Comparison of ENCODE assay signal across 28 cellular contexts in genomic region chr1:204712718-204713430, GRCh38. TPM values are rescaled to one million over a fixed set of nuclear protein-coding genes. Genes with fewer than 3 reads are reported as not detected.
DNase-seq lines count a peak whose midpoint lies in the region; ATAC-seq, FAIRE-seq and TF ChIP-seq lines count a peak whose summit lies in the region.
"Had no signal": no experiment of that assay in that cellular context is flagged by ENCODE, and none has a peak within 500 bp of the region (broad histone marks: within the 10 kb centered on the region; RNA-seq: fewer than 3 reads in every experiment).

No MANE protein-coding gene starts in this region.

- no TSS peak for BruUV-seq in GM12878 (replicated peaks; lab: Mats Ljungman, UMichigan)

- H3K79me2 ChIP-seq in GM23338 (replicated peaks; ENCODE audit: insufficient read depth) = no peaks in the 10 kb centered on the region
- no peaks in the 10 kb centered on the region for H3K79me2 ChIP-seq in GM12878 (ENCODE audit: control insufficient read depth, insufficient read depth, low read length)
- peaks cover 2% of the 10 kb centered on the region for H3K79me2 ChIP-seq in mesendoderm (ENCODE audit: control insufficient read depth, insufficient read depth, low read length)

- TF ChIP-seq EP300 in GM12878 (IDR thresholded peaks at IDR 0.05; ENCODE audit: borderline replicate concordance in 1 of 2, control insufficient read depth in 1 of 2, low read depth in 2 of 2, low read length in 2 of 2) (no peak), tibial nerve (IDR thresholded peaks at IDR 0.05) (no peak)

- H3K36me3 ChIP-seq in GM23338 (ENCODE audit: insufficient read depth) = no peaks in the 10 kb centered on the region
- H3K36me3 ChIP-seq in GM12878 (ENCODE audit: control insufficient read depth in 2 of 2, insufficient read depth in 2 of 2, low read length in 1 of 2) = no peaks in the 10 kb centered on the region
- no peaks in the 10 kb centered on the region for H3K36me3 ChIP-seq in mesendoderm (ENCODE audit: control insufficient read depth, insufficient read depth, low read length)
- no peaks in the 10 kb centered on the region for H3K36me3 ChIP-seq in tibial nerve
- H3K36me3 ChIP-seq: gastroesophageal sphincter, prostate gland, right lobe of liver, SJCRH30, tibial artery had no signal

- H3K9me2 ChIP-seq in GM23338 (ENCODE audit: insufficient read depth) = no peaks in the 10 kb centered on the region

- peaks cover 79% of the 10 kb centered on the region for H3K27me3 ChIP-seq in GM23338 (ENCODE audit: insufficient read depth)
- no peaks in the 10 kb centered on the region for H3K27me3 ChIP-seq in GM12878 (replicated peaks in 1 of 2; ENCODE audit: control insufficient read depth in 2 of 2, insufficient read depth in 2 of 2, low read length in 1 of 2)
- H3K27me3 ChIP-seq in mesendoderm (ENCODE audit: insufficient read depth, low read length, poor library complexity) = no peaks in the 10 kb centered on the region
- H3K27me3 ChIP-seq in tibial nerve = peaks cover 0 to 66% of the 10 kb centered on the region in 2 donors
- H3K27me3 ChIP-seq: right lobe of liver, SJCRH30 had no signal

- H4K8ac ChIP-seq in mesendoderm (ENCODE audit: low read depth, low read length) = no peak overlapping the region

- peak overlapping the region; percentile 92 for H2AK5ac ChIP-seq in mesendoderm (ENCODE audit: low read length)

- H3K4me1 ChIP-seq in GM23338 (ENCODE audit: insufficient read depth) (peaks cover 65% of the 10 kb centered on the region), GM12878 (ENCODE audit: control insufficient read depth, insufficient read depth, low read length) (peaks cover 10% of the 10 kb centered on the region), mesendoderm (ENCODE audit: control insufficient read depth, low read depth, low read length) (peaks cover 46% of the 10 kb centered on the region), tibial nerve (no peaks in the 10 kb centered on the region)
- H3K4me1 ChIP-seq: prostate gland, tibial artery had no signal

- intact Hi-C loops in GM12878 (cut with micrococcal nuclease; ENCODE audit: unreplicated experiment) = loop anchor here (5.0 kb wide), 1 partner anchor 94 kb away; no protein-coding TSS in a partner anchor

- peaks cover 76% of the 10 kb centered on the region for H3K4me1 Mint-ChIP-seq in GM23338
- H3K4me1 Mint-ChIP-seq: immature natural killer cell had no signal

- no peak overlapping the region for H3K27ac ChIP-seq in GM23338 (ENCODE audit: low read depth)
- no peak overlapping the region for H3K27ac ChIP-seq in GM12878 (ENCODE audit: control insufficient read depth, insufficient read depth)
- H3K27ac ChIP-seq in mesendoderm (ENCODE audit: low read depth, low read length) = no peak overlapping the region
- no peak overlapping the region for H3K27ac ChIP-seq in tibial nerve
- H3K27ac ChIP-seq: gastroesophageal sphincter, prostate gland, right lobe of liver, SJCRH30, tibial artery had no signal

- H3K23ac ChIP-seq in mesendoderm (ENCODE audit: low read length) = no peak overlapping the region

- H3K4me3 ChIP-seq in GM23338 = no peak overlapping the region
- H3K4me3 ChIP-seq in GM12878 = no peak overlapping the region
- no peak overlapping the region for H3K4me3 ChIP-seq in mesendoderm (ENCODE audit: low read length)
- no peak overlapping the region for H3K4me3 ChIP-seq in tibial nerve
- H3K4me3 ChIP-seq: gastroesophageal sphincter, prostate gland, right lobe of liver, tibial artery had no signal

- H2BK5ac ChIP-seq in mesendoderm (ENCODE audit: low read length) = peak overlapping the region; percentile 25

- POLR2A ChIA-PET in GM12878 (lab: Charles Lee) = no interaction called here

- CTCF ChIA-PET in GM12878 (lab: Yijun Ruan, JAX) = interaction anchor here (0.6 to 4.5 kb wide), 8 partner anchors 12 to 147 kb away, joined by 3 to 44 read pairs (median 6); no protein-coding TSS in a partner anchor

- no peak overlapping the region for H2BK15ac ChIP-seq in mesendoderm (replicated peaks; ENCODE audit: low read depth)

- H3K4ac ChIP-seq in mesendoderm (ENCODE audit: low read depth, low read length) = no peak overlapping the region

- H3K27me3 Mint-ChIP-seq in GM23338 (ENCODE audit: insufficient read depth, low read depth, poor library complexity) = peaks cover 86% of the 10 kb centered on the region

- TF ChIP-seq CTCF in GM23338 (conservative IDR thresholded peaks at IDR 0.05; ENCODE audit: low read depth in 2 of 2) (no peak), GM12878 (IDR thresholded peaks at IDR 0.05 in 2 of 3, conservative IDR thresholded peaks at IDR 0.05 in 1 of 3; ENCODE audit: control insufficient read depth in 2 of 3, extremely low read depth in 1 of 3, insufficient read depth in 1 of 3, low read depth in 3 of 3, low read length in 3 of 3) (no peak), tibial nerve (IDR thresholded peaks at IDR 0.05) (no peak)

- H2AFZ ChIP-seq in GM23338 (no peak overlapping the region), GM12878 (ENCODE audit: control insufficient read depth, low read depth, low read length) (no peak overlapping the region)

- H3K4me2 ChIP-seq in GM23338 (0 out of 2 replicates have a peak overlapping the region, but pooled peaks have one; percentile 63), GM12878 (ENCODE audit: control insufficient read depth, insufficient read depth) (0 out of 2 replicates have a peak overlapping the region, but pooled peaks have one; percentile 22), mesendoderm (ENCODE audit: low read length) (no peak overlapping the region)

- H3K9ac ChIP-seq in GM12878 (ENCODE audit: control insufficient read depth, insufficient read depth, low read length) = no peak overlapping the region
- H3K9ac ChIP-seq in mesendoderm (ENCODE audit: low read length) = no peak overlapping the region

- H2BK120ac ChIP-seq in mesendoderm (ENCODE audit: low read depth, low read length) = no peak overlapping the region

- H3K56ac ChIP-seq in mesendoderm (ENCODE audit: low read length) = peak overlapping the region; percentile 8

- no peaks in the 10 kb centered on the region for H3K9me3 ChIP-seq in GM12878 (replicated peaks; ENCODE audit: control insufficient read depth, insufficient read depth, low read length)
- no peaks in the 10 kb centered on the region for H3K9me3 ChIP-seq in tibial nerve
- H3K9me3 ChIP-seq: gastroesophageal sphincter, prostate gland, right lobe of liver, SJCRH30, tibial artery had no signal

- no peak for DNase-seq in GM23338 (ENCODE audit: low spot score)
- no peak for DNase-seq in GM12878 (ENCODE audit: low read depth, low spot score)
- DNase-seq in mesendoderm = no peak
- DNase-seq in DMS153 treated with DMSO at 0.1 percent for 48 hours (lab: John Stamatoyannopoulos, UW; ENCODE audit: unreplicated experiment) = no peak
- no peak for DNase-seq in tibial nerve (ENCODE audit: low spot score in 2 of 2)
- no peak for DNase-seq in occipital lobe (lab: John Stamatoyannopoulos, UW)
- DNase-seq: activated CD4-positive, alpha-beta T cell treated with anti-CD3 and anti-CD28 coated beads, Interleukin-2, amount 10 ng/mL, durations not matched to agents 24 days and 14 days; activated CD8-positive, alpha-beta memory T cell treated with anti-CD3 and anti-CD28 coated beads for 24 hours; activated T-cell treated with anti-CD3 and anti-CD28 coated beads for 4 hours; CD4-positive, CD25-positive, alpha-beta regulatory T cell; effector CD8-positive, alpha-beta T cell; EL; H9; immature natural killer cell; Kasumi-1; NCI-H1417 treated with DMSO at 0.1 percent for 48 hours; stimulated activated CD4-positive, alpha-beta T cell treated with anti-CD3 and anti-CD28 coated beads, Interleukin-2, amount 100 ng/mL, for 48 hours; SW 1271; T-helper 9 cell; tibial artery had no signal

- SMC1A ChIA-PET in GM12878 (lab: Charles Lee; ENCODE audit: uncharacterized antibody, unreplicated experiment) = interaction anchor here (1.9 to 6.2 kb wide), 4 partner anchors 12 to 147 kb away, joined by 7 to 31 read pairs (median 17); no protein-coding TSS in a partner anchor

- TF ChIP-seq POLR2A in GM12878 (IDR thresholded peaks at IDR 0.05; ENCODE audit: low read depth, low read length) (no peak), tibial nerve (IDR thresholded peaks at IDR 0.05) (no peak)

- no peak overlapping the region; the same call in 2 of the 3 replicates for H3K4me3 Mint-ChIP-seq in GM23338
- H3K4me3 Mint-ChIP-seq: activated CD4-positive, alpha-beta T cell treated with anti-CD3 and anti-CD28 coated beads, Interleukin-2, amount 10 ng/mL, durations not matched to agents 24 days and 14 days; activated naive CD8-positive, alpha-beta T cell; CD4-positive, CD25-positive, alpha-beta regulatory T cell; immature natural killer cell had no signal

- no peak overlapping the region for H3K18ac ChIP-seq in mesendoderm (ENCODE audit: low read length)

- RAD21 ChIA-PET in GM12878 (lab: Charles Lee; ENCODE audit: unreplicated experiment) = interaction anchor here (0.6 to 3.7 kb wide), 3 partner anchors 51 to 231 kb away, joined by 3 to 23 read pairs (median 3); no protein-coding TSS in a partner anchor

- H3K36me3 Mint-ChIP-seq in GM23338 (ENCODE audit: low read depth) = no peaks in the 10 kb centered on the region; the same call in 2 of the 3 replicates
- H3K36me3 Mint-ChIP-seq: activated naive CD8-positive, alpha-beta T cell; CD4-positive, CD25-positive, alpha-beta regulatory T cell; immature natural killer cell had no signal

- 0 out of 2 replicates have a peak, but pooled peaks cover 6% of the 10 kb centered on the region for H4K20me1 ChIP-seq in GM23338 (replicated peaks; ENCODE audit: insufficient read depth)
- no peaks in the 10 kb centered on the region; the same call in 1 of the 2 replicates for H4K20me1 ChIP-seq in GM12878 (ENCODE audit: control insufficient read depth, insufficient read depth)

- H3K79me1 ChIP-seq in mesendoderm (ENCODE audit: low read length) = no peaks in the 10 kb centered on the region

- no peak overlapping the region for H3K27ac Mint-ChIP-seq in GM23338
- H3K27ac Mint-ChIP-seq: activated CD4-positive, alpha-beta T cell treated with anti-CD3 and anti-CD28 coated beads, Interleukin-2, amount 10 ng/mL, durations not matched to agents 24 days and 14 days; activated naive CD8-positive, alpha-beta T cell; CD4-positive, CD25-positive, alpha-beta regulatory T cell; H9; immature natural killer cell had no signal

- peaks cover 39% of the 10 kb centered on the region for H3F3A ChIP-seq in GM23338 (replicated peaks; ENCODE audit: low read depth)

- no peak overlapping the region for H4K5ac ChIP-seq in mesendoderm (ENCODE audit: low read length)

- in situ Hi-C loops in GM12878 (cut with MboI) = no loop called here

- FAIRE-seq in GM12878 (lab: Jason Lieb, UNC) = no peak
- FAIRE-seq: bronchial epithelial cell, colon had no signal

- no peak for TF ChIP-seq RAD21 in GM12878 (IDR thresholded peaks at IDR 0.05; ENCODE audit: insufficient read depth, low read depth, low read length)

- 55% methylated on average over 4 of the region's 4 CpGs for WGBS in GM12878 (ENCODE audit: insufficient coverage, insufficient replicate concordance, low lambda C conversion rate, missing lambda C conversion rate)
- WGBS in mesendoderm (ENCODE audit: extremely low coverage, insufficient coverage, low lambda C conversion rate) = no CpG with 5 or more reads among the region's 4 CpGs
- 82 to 84% methylated on average over 4 of the region's 4 CpGs for WGBS in tibial nerve, 2 donors

- no peaks in the 10 kb centered on the region for H3K9me3 Mint-ChIP-seq in GM23338
- H3K9me3 Mint-ChIP-seq: activated CD4-positive, alpha-beta T cell treated with anti-CD3 and anti-CD28 coated beads, Interleukin-2, amount 10 ng/mL, durations not matched to agents 24 days and 14 days; CD4-positive, CD25-positive, alpha-beta regulatory T cell; immature natural killer cell had no signal

- ATAC-seq in GM23338 = no peak
- no peak for ATAC-seq in GM12878
- no peak for ATAC-seq in HG03457 (IDR thresholded peaks at IDR 0.05; ENCODE audit: unreplicated experiment)
- ATAC-seq: gastroesophageal sphincter had no signal

RNA-seq across cellular contexts. Expression of gene LRRN2, which starts 27.3 kb away (rescaled TPM):
- 2.0 and 2.6 TPM in 2 replicates for total RNA-seq in GM23338 (2014; rRNA removed; shearing (Covaris generic))
- 0.74 and 0.78 TPM in 2 replicates for polyA plus RNA-seq in GM23338 (2016; fragmentation: Nextera tagmentation; extraction: Ambion mirVana)
- not detected in 2 replicates for total RNA-seq in GM12878 (2013; cell fraction: nucleolus; rRNA removed)
- total RNA-seq in GM12878 (2014; rRNA removed) = not detected in 2 replicates
- not detected in 2 replicates for total RNA-seq in GM12878 (2014; rRNA removed; fragmentation: Illumina TruSeq; extraction: Trizol)
- total RNA-seq in GM12878 (2021) = 0.05 TPM in 1 of 2 replicates, not detected in the other
- 0.13 TPM for polyA plus RNA-seq in GM12878 (2011; ENCODE audit: low read depth)
- not detected in 2 replicates for polyA plus RNA-seq in GM12878 (2011; rRNA removed)
- not detected in 2 replicates for polyA plus RNA-seq in GM12878 (2011; cell fraction: cytosol; rRNA removed)
- polyA plus RNA-seq in GM12878 (2011; cell fraction: nucleus; rRNA removed) = not detected in 2 replicates
- 0.13 and 0.27 TPM in 2 replicates for polyA plus RNA-seq in GM12878 (2012)
- not detected in 2 replicates for polyA plus RNA-seq in GM12878 (2014; fragmentation: Illumina TruSeq; extraction: Trizol)
- polyA plus RNA-seq in GM12878 (2014; fragmentation: Nextera tagmentation; extraction: Ambion mirVana) = not detected
- polyA plus RNA-seq in GM12878 (2014; rRNA removed) = not detected in 2 replicates
- not detected for polyA plus RNA-seq in GM12878 (2016; fragmentation: Nextera tagmentation; extraction: Ambion mirVana)
- polyA minus RNA-seq in GM12878 (2011; rRNA and poly(A)+ RNA removed) = not detected in 2 replicates
- polyA minus RNA-seq in GM12878 (2011; cell fraction: cytosol; rRNA and poly(A)+ RNA removed) = not detected in 2 replicates
- not detected in 2 replicates for polyA minus RNA-seq in GM12878 (2011; cell fraction: nucleus; rRNA and poly(A)+ RNA removed)
- polyA plus RNA-seq in mesendoderm (2013, experiment 1 of 2) = 26.7 TPM
- 26.5 TPM for polyA plus RNA-seq in mesendoderm (2013, experiment 2 of 2)
- total RNA-seq in tibial nerve = 10 to 100 TPM in 3 of 4 donors, 1 to 10 TPM in 1; 3.6 to 22.9 (median 14.5) TPM
- 12.8 TPM for total RNA-seq in occipital lobe
- total RNA-seq: bronchial epithelial cell; CD4-positive, CD25-positive, alpha-beta regulatory T cell; SJCRH30 had no signal
- polyA plus RNA-seq: immature natural killer cell had no signal
